1 cellular context compared by ENCODE assay signal in the genomic region with DNA sequence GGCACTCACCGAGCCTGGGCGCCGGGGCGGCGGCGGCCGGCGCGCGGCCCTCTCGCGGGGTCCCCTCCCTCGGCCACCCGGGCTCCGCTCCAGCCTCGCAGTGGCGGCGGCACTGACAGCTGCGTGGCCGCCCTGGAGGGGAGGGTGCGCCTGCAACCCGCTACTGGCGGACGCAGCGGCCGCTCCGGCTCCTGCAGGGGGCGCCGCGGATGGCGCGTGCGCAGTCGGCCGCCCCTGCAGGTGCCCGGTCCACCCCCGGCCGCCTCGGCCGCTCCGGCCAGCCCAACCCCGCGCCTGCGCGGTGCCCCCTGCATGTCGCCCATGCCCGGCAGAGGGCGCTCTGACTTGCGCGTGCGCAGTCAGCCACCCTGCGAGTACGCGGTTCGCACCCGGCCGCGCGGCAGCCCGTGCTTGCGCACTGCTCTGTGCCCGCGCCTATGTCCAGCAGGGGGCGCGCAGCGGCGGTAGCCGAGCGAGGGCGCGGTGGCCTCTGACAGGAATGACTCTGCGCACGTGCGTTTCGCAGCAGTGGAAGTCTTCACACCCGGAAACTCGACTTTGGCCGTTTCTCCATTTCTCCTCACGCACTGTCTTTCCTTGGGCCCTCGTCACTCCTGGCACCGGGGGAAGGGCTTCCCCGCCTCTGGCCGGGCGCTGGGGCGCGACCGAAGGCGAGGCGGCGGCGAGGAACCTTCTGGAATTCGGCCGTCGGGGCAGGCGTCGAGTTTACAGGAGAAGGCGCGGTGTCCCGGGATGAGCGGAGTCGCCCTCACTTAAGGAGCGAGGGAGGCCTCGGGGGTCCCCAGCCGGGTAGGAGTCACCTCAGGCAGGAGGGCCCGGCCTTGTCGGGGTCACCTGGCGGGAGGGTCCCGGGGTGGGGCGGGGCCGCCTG.
TF ChIP-seq lines count a peak whose summit lies in the region.

A gene (minus strand): TSS at position 165 of the 892 bp plus-strand sequence. CDS start 14,262 bp downstream, outside the sequence.

TF ChIP-seq in HEK293, 187 proteins besides CTCF, POLR2A, EP300 and RAD21 (continued from another document and continues in another):
- TF ChIP-seq, protein P1, sequence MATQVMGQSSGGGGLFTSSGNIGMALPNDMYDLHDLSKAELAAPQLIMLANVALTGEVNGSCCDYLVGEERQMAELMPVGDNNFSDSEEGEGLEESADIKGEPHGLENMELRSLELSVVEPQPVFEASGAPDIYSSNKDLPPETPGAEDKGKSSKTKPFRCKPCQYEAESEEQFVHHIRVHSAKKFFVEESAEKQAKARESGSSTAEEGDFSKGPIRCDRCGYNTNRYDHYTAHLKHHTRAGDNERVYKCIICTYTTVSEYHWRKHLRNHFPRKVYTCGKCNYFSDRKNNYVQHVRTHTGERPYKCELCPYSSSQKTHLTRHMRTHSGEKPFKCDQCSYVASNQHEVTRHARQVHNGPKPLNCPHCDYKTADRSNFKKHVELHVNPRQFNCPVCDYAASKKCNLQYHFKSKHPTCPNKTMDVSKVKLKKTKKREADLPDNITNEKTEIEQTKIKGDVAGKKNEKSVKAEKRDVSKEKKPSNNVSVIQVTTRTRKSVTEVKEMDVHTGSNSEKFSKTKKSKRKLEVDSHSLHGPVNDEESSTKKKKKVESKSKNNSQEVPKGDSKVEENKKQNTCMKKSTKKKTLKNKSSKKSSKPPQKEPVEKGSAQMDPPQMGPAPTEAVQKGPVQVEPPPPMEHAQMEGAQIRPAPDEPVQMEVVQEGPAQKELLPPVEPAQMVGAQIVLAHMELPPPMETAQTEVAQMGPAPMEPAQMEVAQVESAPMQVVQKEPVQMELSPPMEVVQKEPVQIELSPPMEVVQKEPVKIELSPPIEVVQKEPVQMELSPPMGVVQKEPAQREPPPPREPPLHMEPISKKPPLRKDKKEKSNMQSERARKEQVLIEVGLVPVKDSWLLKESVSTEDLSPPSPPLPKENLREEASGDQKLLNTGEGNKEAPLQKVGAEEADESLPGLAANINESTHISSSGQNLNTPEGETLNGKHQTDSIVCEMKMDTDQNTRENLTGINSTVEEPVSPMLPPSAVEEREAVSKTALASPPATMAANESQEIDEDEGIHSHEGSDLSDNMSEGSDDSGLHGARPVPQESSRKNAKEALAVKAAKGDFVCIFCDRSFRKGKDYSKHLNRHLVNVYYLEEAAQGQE (tag by site-specific recombination; IDR thresholded peaks at IDR 0.05): peak; percentile 33; the same call in 1 of the 2 replicates
- TF ChIP-seq SALL2 (tag by site-specific recombination; IDR thresholded peaks at IDR 0.05; ENCODE audit: borderline replicate concordance): no peak
- TF ChIP-seq FEZF1 (tag by site-specific recombination; IDR thresholded peaks at IDR 0.05): no peak
- TF ChIP-seq, protein P2, sequence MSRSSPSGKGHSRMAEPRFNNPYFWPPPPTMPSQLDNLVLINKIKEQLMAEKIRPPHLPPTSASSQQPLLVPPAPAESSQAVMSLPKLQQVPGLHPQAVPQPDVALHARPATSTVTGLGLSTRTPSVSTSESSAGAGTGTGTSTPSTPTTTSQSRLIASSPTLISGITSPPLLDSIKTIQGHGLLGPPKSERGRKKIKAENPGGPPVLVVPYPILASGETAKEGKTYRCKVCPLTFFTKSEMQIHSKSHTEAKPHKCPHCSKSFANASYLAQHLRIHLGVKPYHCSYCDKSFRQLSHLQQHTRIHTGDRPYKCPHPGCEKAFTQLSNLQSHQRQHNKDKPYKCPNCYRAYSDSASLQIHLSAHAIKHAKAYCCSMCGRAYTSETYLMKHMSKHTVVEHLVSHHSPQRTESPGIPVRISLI (tag by site-specific recombination; IDR thresholded peaks at IDR 0.05): no peak
- TF ChIP-seq ZNF777 (tag by site-specific recombination; IDR thresholded peaks at IDR 0.05; ENCODE audit: borderline replicate concordance): 0 out of 2 replicates have a peak, but pooled peaks have one; percentile 45
- TF ChIP-seq, protein P3, sequence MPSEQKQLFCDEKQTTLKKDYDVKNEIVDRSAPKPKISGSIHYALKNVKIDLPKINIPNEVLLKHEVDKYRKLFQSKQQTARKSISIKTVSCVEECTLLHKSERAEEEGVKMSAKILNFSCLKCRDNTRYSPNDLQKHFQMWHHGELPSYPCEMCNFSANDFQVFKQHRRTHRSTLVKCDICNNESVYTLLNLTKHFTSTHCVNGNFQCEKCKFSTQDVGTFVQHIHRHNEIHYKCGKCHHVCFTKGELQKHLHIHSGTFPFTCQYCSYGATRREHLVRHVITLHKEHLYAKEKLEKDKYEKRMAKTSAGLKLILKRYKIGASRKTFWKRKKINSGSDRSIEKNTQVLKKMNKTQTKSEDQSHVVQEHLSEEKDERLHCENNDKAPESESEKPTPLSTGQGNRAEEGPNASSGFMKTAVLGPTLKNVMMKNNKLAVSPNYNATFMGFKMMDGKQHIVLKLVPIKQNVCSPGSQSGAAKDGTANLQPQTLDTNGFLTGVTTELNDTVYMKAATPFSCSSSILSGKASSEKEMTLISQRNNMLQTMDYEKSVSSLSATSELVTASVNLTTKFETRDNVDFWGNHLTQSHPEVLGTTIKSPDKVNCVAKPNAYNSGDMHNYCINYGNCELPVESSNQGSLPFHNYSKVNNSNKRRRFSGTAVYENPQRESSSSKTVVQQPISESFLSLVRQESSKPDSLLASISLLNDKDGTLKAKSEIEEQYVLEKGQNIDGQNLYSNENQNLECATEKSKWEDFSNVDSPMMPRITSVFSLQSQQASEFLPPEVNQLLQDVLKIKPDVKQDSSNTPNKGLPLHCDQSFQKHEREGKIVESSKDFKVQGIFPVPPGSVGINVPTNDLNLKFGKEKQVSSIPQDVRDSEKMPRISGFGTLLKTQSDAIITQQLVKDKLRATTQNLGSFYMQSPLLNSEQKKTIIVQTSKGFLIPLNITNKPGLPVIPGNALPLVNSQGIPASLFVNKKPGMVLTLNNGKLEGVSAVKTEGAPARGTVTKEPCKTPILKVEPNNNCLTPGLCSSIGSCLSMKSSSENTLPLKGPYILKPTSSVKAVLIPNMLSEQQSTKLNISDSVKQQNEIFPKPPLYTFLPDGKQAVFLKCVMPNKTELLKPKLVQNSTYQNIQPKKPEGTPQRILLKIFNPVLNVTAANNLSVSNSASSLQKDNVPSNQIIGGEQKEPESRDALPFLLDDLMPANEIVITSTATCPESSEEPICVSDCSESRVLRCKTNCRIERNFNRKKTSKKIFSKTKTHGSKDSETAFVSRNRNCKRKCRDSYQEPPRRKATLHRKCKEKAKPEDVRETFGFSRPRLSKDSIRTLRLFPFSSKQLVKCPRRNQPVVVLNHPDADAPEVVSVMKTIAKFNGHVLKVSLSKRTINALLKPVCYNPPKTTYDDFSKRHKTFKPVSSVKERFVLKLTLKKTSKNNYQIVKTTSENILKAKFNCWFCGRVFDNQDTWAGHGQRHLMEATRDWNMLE (tag by site-specific recombination; conservative IDR thresholded peaks at IDR 0.05; ENCODE audit: low read depth): no peak
- no peak; the same call in 1 of the 2 replicates for TF ChIP-seq YY2 (tag by site-specific recombination; IDR thresholded peaks at IDR 0.05)
- TF ChIP-seq, protein P4, sequence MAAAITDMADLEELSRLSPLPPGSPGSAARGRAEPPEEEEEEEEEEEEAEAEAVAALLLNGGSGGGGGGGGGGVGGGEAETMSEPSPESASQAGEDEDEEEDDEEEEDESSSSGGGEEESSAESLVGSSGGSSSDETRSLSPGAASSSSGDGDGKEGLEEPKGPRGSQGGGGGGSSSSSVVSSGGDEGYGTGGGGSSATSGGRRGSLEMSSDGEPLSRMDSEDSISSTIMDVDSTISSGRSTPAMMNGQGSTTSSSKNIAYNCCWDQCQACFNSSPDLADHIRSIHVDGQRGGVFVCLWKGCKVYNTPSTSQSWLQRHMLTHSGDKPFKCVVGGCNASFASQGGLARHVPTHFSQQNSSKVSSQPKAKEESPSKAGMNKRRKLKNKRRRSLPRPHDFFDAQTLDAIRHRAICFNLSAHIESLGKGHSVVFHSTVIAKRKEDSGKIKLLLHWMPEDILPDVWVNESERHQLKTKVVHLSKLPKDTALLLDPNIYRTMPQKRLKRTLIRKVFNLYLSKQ (tag by site-specific recombination; IDR thresholded peaks at IDR 0.05; ENCODE audit: borderline replicate concordance): no peak
- TF ChIP-seq ZFP41 (tag by site-specific recombination; IDR thresholded peaks at IDR 0.05; ENCODE audit: borderline replicate concordance): no peak
- peak; percentile 89 for TF ChIP-seq ZNF341 (tag by site-specific recombination; IDR thresholded peaks at IDR 0.05; ENCODE audit: low read depth)
- no peak for TF ChIP-seq SCRT1 (tag by site-specific recombination; IDR thresholded peaks at IDR 0.05; ENCODE audit: borderline replicate concordance)
- TF ChIP-seq ZNF292 (tag by site-specific recombination; IDR thresholded peaks at IDR 0.05; ENCODE audit: borderline replicate concordance, low read depth): no peak
- TF ChIP-seq ZNF324 (tag by site-specific recombination; IDR thresholded peaks at IDR 0.05): peak; percentile 88
- TF ChIP-seq MEIS1 (CRISPR knock-in tag; IDR thresholded peaks at IDR 0.05; ENCODE audit: borderline replicate concordance): no peak
- peak; percentile 41; the same call in 1 of the 2 replicates for TF ChIP-seq ZNF394 (tag by site-specific recombination; IDR thresholded peaks at IDR 0.05; ENCODE audit: borderline replicate concordance)
- TF ChIP-seq ZNF600 (tag by site-specific recombination; IDR thresholded peaks at IDR 0.05): peak; percentile 88
- no peak for TF ChIP-seq IKZF3 (tag by site-specific recombination; IDR thresholded peaks at IDR 0.05)
- no peak for TF ChIP-seq REPIN1 (tag by site-specific recombination; IDR thresholded peaks at IDR 0.05; ENCODE audit: low read depth)
- TF ChIP-seq ZNF350 (tag by site-specific recombination; IDR thresholded peaks at IDR 0.05): no peak
- TF ChIP-seq ZNF701 (tag by site-specific recombination; IDR thresholded peaks at IDR 0.05): no peak
- TF ChIP-seq, protein P5, sequence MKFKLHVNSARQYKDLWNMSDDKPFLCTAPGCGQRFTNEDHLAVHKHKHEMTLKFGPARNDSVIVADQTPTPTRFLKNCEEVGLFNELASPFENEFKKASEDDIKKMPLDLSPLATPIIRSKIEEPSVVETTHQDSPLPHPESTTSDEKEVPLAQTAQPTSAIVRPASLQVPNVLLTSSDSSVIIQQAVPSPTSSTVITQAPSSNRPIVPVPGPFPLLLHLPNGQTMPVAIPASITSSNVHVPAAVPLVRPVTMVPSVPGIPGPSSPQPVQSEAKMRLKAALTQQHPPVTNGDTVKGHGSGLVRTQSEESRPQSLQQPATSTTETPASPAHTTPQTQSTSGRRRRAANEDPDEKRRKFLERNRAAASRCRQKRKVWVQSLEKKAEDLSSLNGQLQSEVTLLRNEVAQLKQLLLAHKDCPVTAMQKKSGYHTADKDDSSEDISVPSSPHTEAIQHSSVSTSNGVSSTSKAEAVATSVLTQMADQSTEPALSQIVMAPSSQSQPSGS (tag by site-specific recombination; IDR thresholded peaks at IDR 0.05; ENCODE audit: low read depth): no peak
- TF ChIP-seq ZNF157 (tag by site-specific recombination; IDR thresholded peaks at IDR 0.05): no peak
- peak; percentile 42 for TF ChIP-seq SP3 (tag by site-specific recombination; IDR thresholded peaks at IDR 0.05)
- TF ChIP-seq ZNF561 (tag by site-specific recombination; IDR thresholded peaks at IDR 0.05; ENCODE audit: borderline replicate concordance): peak; percentile 87; the same call in 1 of the 2 replicates
- TF ChIP-seq ZNF274 (IDR thresholded peaks at IDR 0.05; ENCODE audit: low read length): no peak
- TF ChIP-seq ZNF274 (tag by site-specific recombination; IDR thresholded peaks at IDR 0.05; ENCODE audit: borderline replicate concordance): no peak
- peak; percentile 91; the same call in 1 of the 2 replicates for TF ChIP-seq ZNF391 (tag by site-specific recombination; IDR thresholded peaks at IDR 0.05; ENCODE audit: borderline replicate concordance, low read depth)
- no peak for TF ChIP-seq ZNF521 (tag by site-specific recombination; IDR thresholded peaks at IDR 0.05)
- TF ChIP-seq HOXD13 (CRISPR knock-in tag; IDR thresholded peaks at IDR 0.05; ENCODE audit: borderline replicate concordance): no peak; the same call in 1 of the 2 replicates
- TF ChIP-seq ZNF112 (tag by site-specific recombination; IDR thresholded peaks at IDR 0.05): no peak
- TF ChIP-seq ZIC2 (tag by site-specific recombination; IDR thresholded peaks at IDR 0.05): peak; percentile 29; the same call in 1 of the 2 replicates
- TF ChIP-seq ZNF175 (tag by site-specific recombination; IDR thresholded peaks at IDR 0.05): no peak
- TF ChIP-seq PRDM1 (tag by site-specific recombination; IDR thresholded peaks at IDR 0.05): no peak
- no peak for TF ChIP-seq ZNF510 (tag by site-specific recombination; IDR thresholded peaks at IDR 0.05; ENCODE audit: insufficient replicate concordance)
- TF ChIP-seq ZFP3 (tag by site-specific recombination; IDR thresholded peaks at IDR 0.05; ENCODE audit: low read depth): no peak
- no peak for TF ChIP-seq OVOL3 (tag by site-specific recombination; IDR thresholded peaks at IDR 0.05)
- peak; percentile 96 for TF ChIP-seq ZNF2 (tag by site-specific recombination; IDR thresholded peaks at IDR 0.05)
- no peak for TF ChIP-seq ZNF707 (tag by site-specific recombination; IDR thresholded peaks at IDR 0.05)
- TF ChIP-seq, protein P6, sequence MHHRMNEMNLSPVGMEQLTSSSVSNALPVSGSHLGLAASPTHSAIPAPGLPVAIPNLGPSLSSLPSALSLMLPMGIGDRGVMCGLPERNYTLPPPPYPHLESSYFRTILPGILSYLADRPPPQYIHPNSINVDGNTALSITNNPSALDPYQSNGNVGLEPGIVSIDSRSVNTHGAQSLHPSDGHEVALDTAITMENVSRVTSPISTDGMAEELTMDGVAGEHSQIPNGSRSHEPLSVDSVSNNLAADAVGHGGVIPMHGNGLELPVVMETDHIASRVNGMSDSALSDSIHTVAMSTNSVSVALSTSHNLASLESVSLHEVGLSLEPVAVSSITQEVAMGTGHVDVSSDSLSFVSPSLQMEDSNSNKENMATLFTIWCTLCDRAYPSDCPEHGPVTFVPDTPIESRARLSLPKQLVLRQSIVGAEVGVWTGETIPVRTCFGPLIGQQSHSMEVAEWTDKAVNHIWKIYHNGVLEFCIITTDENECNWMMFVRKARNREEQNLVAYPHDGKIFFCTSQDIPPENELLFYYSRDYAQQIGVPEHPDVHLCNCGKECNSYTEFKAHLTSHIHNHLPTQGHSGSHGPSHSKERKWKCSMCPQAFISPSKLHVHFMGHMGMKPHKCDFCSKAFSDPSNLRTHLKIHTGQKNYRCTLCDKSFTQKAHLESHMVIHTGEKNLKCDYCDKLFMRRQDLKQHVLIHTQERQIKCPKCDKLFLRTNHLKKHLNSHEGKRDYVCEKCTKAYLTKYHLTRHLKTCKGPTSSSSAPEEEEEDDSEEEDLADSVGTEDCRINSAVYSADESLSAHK (tag by site-specific recombination; IDR thresholded peaks at IDR 0.05): peak; percentile 56; the same call in 1 of the 2 replicates
- TF ChIP-seq ZNF677 (tag by site-specific recombination; IDR thresholded peaks at IDR 0.05): no peak
- TF ChIP-seq ZBTB8A (tag by site-specific recombination; IDR thresholded peaks at IDR 0.05): peak; percentile 77
- no peak for TF ChIP-seq ZNF664 (tag by site-specific recombination; IDR thresholded peaks at IDR 0.05)
- 0 out of 2 replicates have a peak, but pooled peaks have one; percentile 45 for TF ChIP-seq ZNF560 (tag by site-specific recombination; IDR thresholded peaks at IDR 0.05; ENCODE audit: borderline replicate concordance)
- TF ChIP-seq ZNF416 (tag by site-specific recombination; IDR thresholded peaks at IDR 0.05): no peak
- no peak for TF ChIP-seq HOXC10 (CRISPR knock-in tag; IDR thresholded peaks at IDR 0.05)
- TF ChIP-seq ZNF366 (tag by site-specific recombination; conservative IDR thresholded peaks at IDR 0.05): no peak
- peak; percentile 86 for TF ChIP-seq ZNF610 (tag by site-specific recombination; IDR thresholded peaks at IDR 0.05; ENCODE audit: borderline replicate concordance)
- TF ChIP-seq ZNF670 (tag by site-specific recombination; IDR thresholded peaks at IDR 0.05; ENCODE audit: low read depth): no peak
- TF ChIP-seq ZNF24 (tag by site-specific recombination; IDR thresholded peaks at IDR 0.05): 0 out of 2 replicates have a peak, but pooled peaks have one; percentile 72
- no peak for TF ChIP-seq ZNF423 (tag by site-specific recombination; IDR thresholded peaks at IDR 0.05)
